1 cellular context compared by ENCODE assay signal in the genomic region with DNA sequence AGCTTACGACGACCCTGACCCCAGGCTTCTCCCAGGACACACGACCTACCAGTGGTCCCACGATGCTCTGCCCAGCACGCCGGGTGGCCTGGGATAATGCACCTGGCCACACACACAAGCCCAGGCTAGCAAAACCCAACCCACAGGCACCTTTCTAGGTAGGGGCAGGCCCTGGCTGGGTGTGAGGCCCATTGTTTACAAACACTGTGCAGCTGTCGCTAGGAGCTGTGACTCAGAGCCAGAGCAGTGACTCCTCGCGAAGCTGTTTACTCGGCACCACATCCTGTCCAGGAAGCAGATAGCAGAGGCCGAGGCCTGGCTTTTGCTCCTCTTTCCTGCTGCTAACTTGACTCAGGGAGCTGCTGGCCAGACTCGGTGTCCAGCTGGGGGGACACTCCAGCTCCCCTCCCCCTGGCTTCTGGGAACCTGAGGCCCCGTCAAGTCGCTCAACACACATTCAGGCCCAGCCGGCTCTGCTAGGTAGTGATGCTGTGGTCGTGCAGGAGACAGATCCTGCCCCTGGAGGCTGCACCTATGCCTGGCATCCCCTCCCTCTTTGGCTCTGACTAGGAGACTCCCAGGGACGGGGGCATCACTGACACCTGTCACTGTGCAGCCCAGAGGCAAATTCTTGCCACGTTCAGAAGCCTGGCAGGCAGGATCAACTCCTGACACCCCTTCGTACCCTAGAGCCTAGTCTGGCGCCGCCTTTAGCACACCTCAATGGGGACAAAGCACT.
TF ChIP-seq lines count a peak whose summit lies in the region.

No MANE protein-coding gene starts in this region.

TF ChIP-seq in HepG2, 621 proteins besides CTCF, POLR2A, EP300 and RAD21 (continued from another document and continues in another):
- TF ChIP-seq, protein P1, sequence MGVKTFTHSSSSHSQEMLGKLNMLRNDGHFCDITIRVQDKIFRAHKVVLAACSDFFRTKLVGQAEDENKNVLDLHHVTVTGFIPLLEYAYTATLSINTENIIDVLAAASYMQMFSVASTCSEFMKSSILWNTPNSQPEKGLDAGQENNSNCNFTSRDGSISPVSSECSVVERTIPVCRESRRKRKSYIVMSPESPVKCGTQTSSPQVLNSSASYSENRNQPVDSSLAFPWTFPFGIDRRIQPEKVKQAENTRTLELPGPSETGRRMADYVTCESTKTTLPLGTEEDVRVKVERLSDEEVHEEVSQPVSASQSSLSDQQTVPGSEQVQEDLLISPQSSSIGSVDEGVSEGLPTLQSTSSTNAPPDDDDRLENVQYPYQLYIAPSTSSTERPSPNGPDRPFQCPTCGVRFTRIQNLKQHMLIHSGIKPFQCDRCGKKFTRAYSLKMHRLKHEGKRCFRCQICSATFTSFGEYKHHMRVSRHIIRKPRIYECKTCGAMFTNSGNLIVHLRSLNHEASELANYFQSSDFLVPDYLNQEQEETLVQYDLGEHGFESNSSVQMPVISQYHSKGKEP (CRISPR knock-in tag; IDR thresholded peaks at IDR 0.05) = no peak
- TF ChIP-seq PHB2 (IDR thresholded peaks at IDR 0.05; ENCODE audit: partially characterized antibody) = no peak
- TF ChIP-seq ZBTB26 (CRISPR knock-in tag; IDR thresholded peaks at IDR 0.05; ENCODE audit: borderline replicate concordance) = no peak
- TF ChIP-seq TEAD3 (CRISPR knock-in tag; optimal IDR thresholded peaks at IDR 0.05; ENCODE audit: borderline replicate concordance) = no peak
- TF ChIP-seq PLSCR1 (CRISPR knock-in tag; IDR thresholded peaks at IDR 0.05; ENCODE audit: borderline replicate concordance) = no peak
- no peak for TF ChIP-seq NR2F1 (CRISPR knock-in tag; IDR thresholded peaks at IDR 0.05)
- TF ChIP-seq, protein P2, sequence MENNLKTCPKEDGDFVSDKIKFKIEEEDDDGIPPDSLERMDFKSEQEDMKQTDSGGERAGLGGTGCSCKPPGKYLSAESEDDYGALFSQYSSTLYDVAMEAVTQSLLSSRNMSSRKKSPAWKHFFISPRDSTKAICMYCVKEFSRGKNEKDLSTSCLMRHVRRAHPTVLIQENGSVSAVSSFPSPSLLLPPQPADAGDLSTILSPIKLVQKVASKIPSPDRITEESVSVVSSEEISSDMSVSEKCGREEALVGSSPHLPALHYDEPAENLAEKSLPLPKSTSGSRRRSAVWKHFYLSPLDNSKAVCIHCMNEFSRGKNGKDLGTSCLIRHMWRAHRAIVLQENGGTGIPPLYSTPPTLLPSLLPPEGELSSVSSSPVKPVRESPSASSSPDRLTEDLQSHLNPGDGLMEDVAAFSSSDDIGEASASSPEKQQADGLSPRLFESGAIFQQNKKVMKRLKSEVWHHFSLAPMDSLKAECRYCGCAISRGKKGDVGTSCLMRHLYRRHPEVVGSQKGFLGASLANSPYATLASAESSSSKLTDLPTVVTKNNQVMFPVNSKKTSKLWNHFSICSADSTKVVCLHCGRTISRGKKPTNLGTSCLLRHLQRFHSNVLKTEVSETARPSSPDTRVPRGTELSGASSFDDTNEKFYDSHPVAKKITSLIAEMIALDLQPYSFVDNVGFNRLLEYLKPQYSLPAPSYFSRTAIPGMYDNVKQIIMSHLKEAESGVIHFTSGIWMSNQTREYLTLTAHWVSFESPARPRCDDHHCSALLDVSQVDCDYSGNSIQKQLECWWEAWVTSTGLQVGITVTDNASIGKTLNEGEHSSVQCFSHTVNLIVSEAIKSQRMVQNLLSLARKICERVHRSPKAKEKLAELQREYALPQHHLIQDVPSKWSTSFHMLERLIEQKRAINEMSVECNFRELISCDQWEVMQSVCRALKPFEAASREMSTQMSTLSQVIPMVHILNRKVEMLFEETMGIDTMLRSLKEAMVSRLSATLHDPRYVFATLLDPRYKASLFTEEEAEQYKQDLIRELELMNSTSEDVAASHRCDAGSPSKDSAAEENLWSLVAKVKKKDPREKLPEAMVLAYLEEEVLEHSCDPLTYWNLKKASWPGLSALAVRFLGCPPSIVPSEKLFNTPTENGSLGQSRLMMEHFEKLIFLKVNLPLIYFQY (CRISPR knock-in tag; IDR thresholded peaks at IDR 0.05; ENCODE audit: borderline replicate concordance) = no peak
- no peak for TF ChIP-seq ZBTB8A (CRISPR knock-in tag; IDR thresholded peaks at IDR 0.05; ENCODE audit: borderline replicate concordance, low read depth)
- TF ChIP-seq ADNP (CRISPR knock-in tag; IDR thresholded peaks at IDR 0.05) = no peak
- TF ChIP-seq, protein P3, sequence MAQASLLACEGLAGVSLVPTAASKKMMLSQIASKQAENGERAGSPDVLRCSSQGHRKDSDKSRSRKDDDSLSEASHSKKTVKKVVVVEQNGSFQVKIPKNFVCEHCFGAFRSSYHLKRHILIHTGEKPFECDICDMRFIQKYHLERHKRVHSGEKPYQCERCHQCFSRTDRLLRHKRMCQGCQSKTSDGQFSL (CRISPR knock-in tag; IDR thresholded peaks at IDR 0.05) = no peak
- no peak for TF ChIP-seq KDM5A (IDR thresholded peaks at IDR 0.05; ENCODE audit: borderline replicate concordance, low read length)
- peak; percentile 38; the same call in 1 of the 2 replicates for TF ChIP-seq ARNTL (CRISPR knock-in tag; IDR thresholded peaks at IDR 0.05)
- TF ChIP-seq, protein P4, sequence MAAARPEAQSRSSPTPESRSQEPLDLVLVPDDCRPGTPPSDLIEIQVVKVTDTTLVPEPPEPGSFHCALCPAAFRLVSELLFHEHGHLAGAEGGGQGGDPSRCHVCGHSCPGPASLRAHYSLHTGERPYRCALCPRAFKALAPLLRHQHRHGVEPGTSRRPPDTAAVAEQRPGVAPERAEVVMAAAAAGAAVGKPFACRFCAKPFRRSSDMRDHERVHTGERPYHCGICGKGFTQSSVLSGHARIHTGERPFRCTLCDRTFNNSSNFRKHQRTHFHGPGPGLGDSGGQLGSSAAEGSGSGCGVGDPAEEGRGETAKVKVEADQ (CRISPR knock-in tag; IDR thresholded peaks at IDR 0.05; ENCODE audit: borderline replicate concordance) = 0 out of 2 replicates have a peak, but pooled peaks have one; percentile 27
- TF ChIP-seq BRCA1 (CRISPR knock-in tag; IDR thresholded peaks at IDR 0.05) = 0 out of 2 replicates have a peak, but pooled peaks have one; percentile 58
- TF ChIP-seq TRIM24 (CRISPR knock-in tag; IDR thresholded peaks at IDR 0.05) = no peak
- no peak for TF ChIP-seq HOXD1 (CRISPR knock-in tag; IDR thresholded peaks at IDR 0.05)
- TF ChIP-seq ZMYM4 (CRISPR knock-in tag; IDR thresholded peaks at IDR 0.05) = no peak
- no peak for TF ChIP-seq HMG20B (CRISPR knock-in tag; conservative IDR thresholded peaks at IDR 0.05)
- TF ChIP-seq ZNF614 (CRISPR knock-in tag; IDR thresholded peaks at IDR 0.05; ENCODE audit: borderline replicate concordance) = peak; percentile 88; the same call in 1 of the 2 replicates
- no peak for TF ChIP-seq RELA (CRISPR knock-in tag; IDR thresholded peaks at IDR 0.05)
- TF ChIP-seq DBP (CRISPR knock-in tag; IDR thresholded peaks at IDR 0.05; ENCODE audit: not compliant biosample characterization) = no peak
- no peak for TF ChIP-seq PHF8 (CRISPR knock-in tag; IDR thresholded peaks at IDR 0.05)
- no peak for TF ChIP-seq NKX3-1 (CRISPR knock-in tag; IDR thresholded peaks at IDR 0.05)
- TF ChIP-seq ATF7 (IDR thresholded peaks at IDR 0.05) = no peak
- no peak for TF ChIP-seq ATF7 (CRISPR knock-in tag; IDR thresholded peaks at IDR 0.05)
- TF ChIP-seq SMARCC2 (IDR thresholded peaks at IDR 0.05) = no peak
- no peak for TF ChIP-seq ZBTB7B (CRISPR knock-in tag; IDR thresholded peaks at IDR 0.05)
- no peak for TF ChIP-seq ZNF589 (CRISPR knock-in tag; conservative IDR thresholded peaks at IDR 0.05)
- no peak for TF ChIP-seq ZNF558 (CRISPR knock-in tag; IDR thresholded peaks at IDR 0.05; ENCODE audit: borderline replicate concordance)
- TF ChIP-seq BORCS8-MEF2B (CRISPR knock-in tag; IDR thresholded peaks at IDR 0.05) = no peak
- TF ChIP-seq ZSCAN21 (CRISPR knock-in tag; IDR thresholded peaks at IDR 0.05; ENCODE audit: borderline replicate concordance) = no peak
- no peak for TF ChIP-seq GTF3A (CRISPR knock-in tag; conservative IDR thresholded peaks at IDR 0.05)
- no peak for TF ChIP-seq ATAD3A (CRISPR knock-in tag; IDR thresholded peaks at IDR 0.05)
- TF ChIP-seq KAT7 (CRISPR knock-in tag; IDR thresholded peaks at IDR 0.05; ENCODE audit: borderline replicate concordance) = no peak
- no peak for TF ChIP-seq HNRNPH1 (optimal IDR thresholded peaks at IDR 0.05; ENCODE audit: low read depth, low read length)
- TF ChIP-seq ZNF747 (CRISPR knock-in tag; IDR thresholded peaks at IDR 0.05; ENCODE audit: borderline replicate concordance) = no peak; the same call in 1 of the 2 replicates
- TF ChIP-seq DRAP1 (CRISPR knock-in tag; IDR thresholded peaks at IDR 0.05) = 0 out of 2 replicates have a peak, but pooled peaks have one; percentile 39
- TF ChIP-seq, protein P5, sequence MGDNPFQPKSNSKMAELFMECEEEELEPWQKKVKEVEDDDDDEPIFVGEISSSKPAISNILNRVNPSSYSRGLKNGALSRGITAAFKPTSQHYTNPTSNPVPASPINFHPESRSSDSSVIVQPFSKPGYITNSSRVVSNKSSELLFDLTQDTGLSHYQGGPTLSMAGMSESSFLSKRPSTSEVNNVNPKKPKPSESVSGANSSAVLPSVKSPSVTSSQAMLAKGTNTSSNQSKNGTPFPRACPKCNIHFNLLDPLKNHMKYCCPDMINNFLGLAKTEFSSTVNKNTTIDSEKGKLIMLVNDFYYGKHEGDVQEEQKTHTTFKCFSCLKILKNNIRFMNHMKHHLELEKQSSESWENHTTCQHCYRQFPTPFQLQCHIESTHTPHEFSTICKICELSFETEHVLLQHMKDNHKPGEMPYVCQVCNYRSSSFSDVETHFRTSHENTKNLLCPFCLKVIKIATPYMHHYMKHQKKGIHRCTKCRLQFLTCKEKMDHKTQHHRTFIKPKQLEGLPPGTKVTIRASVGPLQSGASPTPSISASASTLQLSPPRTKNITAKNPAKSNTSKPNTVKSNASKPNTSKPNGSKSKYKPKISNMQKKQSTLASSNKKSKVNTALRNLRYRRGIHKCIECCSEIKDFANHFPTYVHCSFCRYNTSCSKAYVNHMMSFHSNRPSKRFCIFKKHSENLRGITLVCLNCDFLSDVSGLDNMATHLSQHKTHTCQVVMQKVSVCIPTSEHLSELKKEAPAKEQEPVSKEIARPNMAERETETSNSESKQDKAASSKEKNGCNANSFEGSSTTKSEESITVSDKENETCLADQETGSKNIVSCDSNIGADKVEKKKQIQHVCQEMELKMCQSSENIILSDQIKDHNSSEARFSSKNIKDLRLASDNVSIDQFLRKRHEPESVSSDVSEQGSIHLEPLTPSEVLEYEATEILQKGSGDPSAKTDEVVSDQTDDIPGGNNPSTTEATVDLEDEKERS (CRISPR knock-in tag; IDR thresholded peaks at IDR 0.05) = no peak
- 0 out of 2 replicates have a peak, but pooled peaks have one; percentile 34 for TF ChIP-seq CREB3 (CRISPR knock-in tag; IDR thresholded peaks at IDR 0.05)
- TF ChIP-seq, protein P6, sequence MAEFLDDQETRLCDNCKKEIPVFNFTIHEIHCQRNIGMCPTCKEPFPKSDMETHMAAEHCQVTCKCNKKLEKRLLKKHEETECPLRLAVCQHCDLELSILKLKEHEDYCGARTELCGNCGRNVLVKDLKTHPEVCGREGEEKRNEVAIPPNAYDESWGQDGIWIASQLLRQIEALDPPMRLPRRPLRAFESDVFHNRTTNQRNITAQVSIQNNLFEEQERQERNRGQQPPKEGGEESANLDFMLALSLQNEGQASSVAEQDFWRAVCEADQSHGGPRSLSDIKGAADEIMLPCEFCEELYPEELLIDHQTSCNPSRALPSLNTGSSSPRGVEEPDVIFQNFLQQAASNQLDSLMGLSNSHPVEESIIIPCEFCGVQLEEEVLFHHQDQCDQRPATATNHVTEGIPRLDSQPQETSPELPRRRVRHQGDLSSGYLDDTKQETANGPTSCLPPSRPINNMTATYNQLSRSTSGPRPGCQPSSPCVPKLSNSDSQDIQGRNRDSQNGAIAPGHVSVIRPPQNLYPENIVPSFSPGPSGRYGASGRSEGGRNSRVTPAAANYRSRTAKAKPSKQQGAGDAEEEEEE (CRISPR knock-in tag; IDR thresholded peaks at IDR 0.05; ENCODE audit: borderline replicate concordance) = no peak
- no peak for TF ChIP-seq PITX1 (CRISPR knock-in tag; IDR thresholded peaks at IDR 0.05)
